ENCODE assay signal across 27 cellular contexts in the genomic region with DNA sequence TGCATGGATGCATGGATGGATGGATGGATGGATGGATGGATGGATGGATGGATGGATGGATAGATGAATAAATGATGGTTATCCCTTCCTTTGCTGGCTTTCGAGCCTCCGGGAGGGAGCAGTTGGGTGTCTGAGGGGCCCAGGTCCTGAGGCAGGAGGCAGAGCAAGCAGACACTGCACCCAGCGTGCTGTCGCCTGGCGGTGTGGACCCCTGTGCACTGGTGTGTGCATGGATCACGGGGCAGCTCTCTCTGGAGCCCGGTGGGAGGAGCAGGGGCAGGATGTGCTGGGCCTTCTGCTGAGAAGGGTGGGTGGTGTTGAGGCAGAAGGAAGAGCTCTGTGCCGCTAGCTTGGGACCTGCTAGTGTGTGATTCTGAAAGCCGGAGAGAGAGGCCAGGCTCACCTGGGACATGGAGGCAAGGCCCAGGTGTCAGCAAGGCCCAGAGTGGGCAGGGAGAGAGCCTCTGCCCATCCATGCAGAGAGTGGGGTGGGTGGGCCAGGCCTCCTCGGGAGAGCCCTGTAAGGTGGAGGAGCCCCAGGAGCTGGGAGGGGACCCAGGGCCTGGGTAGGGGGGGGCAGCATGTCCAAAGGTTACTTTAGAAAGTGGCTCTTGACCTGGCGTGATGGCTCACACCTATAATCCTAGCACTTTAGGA.
DNase-seq lines count a peak whose midpoint lies in the region; ATAC-seq and TF ChIP-seq lines count a peak whose summit lies in the region.
"Had no signal": no experiment of that assay in that cellular context is flagged by ENCODE, and none has a peak within 500 bp of the region (broad histone marks: within the 10 kb centered on the region; RNA-seq: fewer than 3 reads in every experiment).

No MANE protein-coding gene starts in this region.

- no peak overlapping the region for H2BK5ac ChIP-seq in neuronal stem cell (ENCODE audit: low read length)

- H3K4ac ChIP-seq in neuronal stem cell (ENCODE audit: low read length), result no peak overlapping the region

- DNase-seq in left ventricle myocardium superior (peak; percentile 13), left cardiac atrium (no peak), islet precursor cell (peak; percentile 27), neuronal stem cell (ENCODE audit: low spot score) (no peak), transverse colon (peak; percentile 1)
- no peak for DNase-seq in activated CD4-positive, CD25-positive, alpha-beta regulatory T cell (lab: John Stamatoyannopoulos, UW)
- DNase-seq: Caco-2; CD8-positive, alpha-beta T cell; Kasumi-1; NCI-H1092 treated with DMSO at 0.1 percent for 48 hours; NCI-H1436; NCI-H187; NCI-H2081 treated with DMSO at 0.1 percent for 48 hours; NCI-H2171 treated with DMSO at 0.1 percent for 48 hours; NCI-H345; NCI-H524 treated with DMSO at 0.1 percent for 48 hours; NCI-H774; PC-9; Right ventricle myocardium superior; RPMI8226 had no signal

- H2AK5ac ChIP-seq in neuronal stem cell (ENCODE audit: low read depth, low read length), result no peak overlapping the region

- TF ChIP-seq EP300 in transverse colon (IDR thresholded peaks at IDR 0.05; ENCODE audit: low read depth), result no peak

- no peak overlapping the region for H3K23ac ChIP-seq in neuronal stem cell (ENCODE audit: low read depth, low read length, poor library complexity)

- WGBS in neuronal stem cell (ENCODE audit: extremely low coverage in 2 of 2, insufficient read length in 2 of 2, insufficient replicate concordance in 1 of 2), 2 donors, result no CpG with 5 or more reads among the region's 11 CpGs
- 80 to 92% methylated on average over 2 to 11 of the region's 11 CpGs for WGBS in transverse colon (ENCODE audit: low coverage in 1 of 2), 2 donors

- H3K18ac ChIP-seq in neuronal stem cell (ENCODE audit: low read length), result no peak overlapping the region

- no peak overlapping the region for H2BK12ac ChIP-seq in neuronal stem cell (ENCODE audit: low read length)

- H3K4me3 ChIP-seq in neuronal stem cell (ENCODE audit: low read length in 2 of 2), result peak overlapping the region in 1 of 2 donors; percentile 22
- H3K4me3 ChIP-seq in transverse colon, result no peak overlapping the region
- H3K4me3 ChIP-seq: K562, PC-9, SJSA1 had no signal

- ATAC-seq in left ventricle myocardium superior (no peak), left cardiac atrium (no peak), GM18505 (IDR thresholded peaks at IDR 0.05; ENCODE audit: unreplicated experiment) (no peak), HG02840 (IDR thresholded peaks at IDR 0.05; ENCODE audit: low FRiP score, unreplicated experiment) (no peak)
- ATAC-seq: CD8-positive, alpha-beta T cell; HCT116; HepG2; K562 had no signal

- no peak overlapping the region for H3K27ac ChIP-seq in neuronal stem cell (replicated peaks; ENCODE audit: low read length)
- H3K27ac ChIP-seq in transverse colon, result no peak overlapping the region
- H3K27ac ChIP-seq: C4-2B, PC-9, SJSA1 had no signal

- H2BK15ac ChIP-seq in neuronal stem cell (ENCODE audit: low read length), result no peak overlapping the region

- H2AFZ ChIP-seq in neuronal stem cell (ENCODE audit: low read length), result no peak overlapping the region
- H2AFZ ChIP-seq: PC-9 had no signal

- no peak overlapping the region for H3K9ac ChIP-seq in neuronal stem cell (ENCODE audit: low read depth, low read length, poor library complexity)

- H3K79me1 ChIP-seq in neuronal stem cell (ENCODE audit: low read depth, low read length), result no peaks in the 10 kb centered on the region

- H3K4me2 ChIP-seq in neuronal stem cell (ENCODE audit: insufficient read depth, low read length, poor library complexity, severe bottlenecking), result no peak overlapping the region
- H3K4me2 ChIP-seq: PC-9 had no signal

- TF ChIP-seq POLR2A in transverse colon (IDR thresholded peaks at IDR 0.05) (no peak), GM18505 (IDR thresholded peaks at IDR 0.05; ENCODE audit: borderline replicate concordance, extremely low read depth, insufficient read depth, insufficient read length) (no peak)

- H3K36me3 ChIP-seq in neuronal stem cell (replicated peaks in 1 of 2; ENCODE audit: control insufficient read depth in 2 of 2, insufficient read depth in 2 of 2, low read length in 2 of 2) (no peaks in the 10 kb centered on the region), transverse colon (no peaks in the 10 kb centered on the region)
- H3K36me3 ChIP-seq: SJSA1 had no signal

- H4K91ac ChIP-seq in neuronal stem cell (ENCODE audit: low read depth, low read length, poor library complexity), result no peak overlapping the region

- intact Hi-C loops in left ventricle myocardium superior (cut with micrococcal nuclease), result no loop called here
- intact Hi-C loops in left cardiac atrium (cut with DNase I), result no loop called here
- intact Hi-C loops in transverse colon (cut with DNase I; ENCODE audit: low total_unique reads), result no loop called here

- TF ChIP-seq CTCF in transverse colon (IDR thresholded peaks at IDR 0.05), result no peak

- H3K27me3 ChIP-seq in neuronal stem cell (ENCODE audit: control insufficient read depth in 3 of 3, insufficient read depth in 3 of 3, low read depth in 1 of 3, low read length in 3 of 3), result peaks cover 0 to 2% (median 0%) of the 10 kb centered on the region in 3 experiments
- H3K27me3 ChIP-seq in transverse colon, result no peaks in the 10 kb centered on the region
- H3K27me3 ChIP-seq: SJSA1 had no signal

- H4K8ac ChIP-seq in neuronal stem cell (ENCODE audit: low read depth, low read length), result no peak overlapping the region

- H3K4me1 ChIP-seq in neuronal stem cell (ENCODE audit: control insufficient read depth in 2 of 2, insufficient read depth in 1 of 2, low read depth in 1 of 2, low read length in 2 of 2) (no peaks in the 10 kb centered on the region), transverse colon (no peaks in the 10 kb centered on the region)
- H3K4me1 ChIP-seq: Caco-2, SJSA1 had no signal

- H3K9me3 ChIP-seq in neuronal stem cell (replicated peaks in 1 of 2; ENCODE audit: control insufficient read depth in 2 of 2, insufficient read depth in 1 of 2, low read depth in 1 of 2, low read length in 2 of 2) (no peaks in the 10 kb centered on the region), transverse colon (no peaks in the 10 kb centered on the region)
- H3K9me3 ChIP-seq: Caco-2 had no signal

- peak overlapping the region; percentile 79 for H3K14ac ChIP-seq in neuronal stem cell (ENCODE audit: low read length)

- in situ Hi-C loops in transverse colon (cut with MboI; ENCODE audit: low pct_ligation_motif_present in 1 of 4, low pct_unique_long_range_greater_than_20kb in 1 of 4, low sequenced_read_pairs in 3 of 4), result no loop called here

- no peak overlapping the region for H2BK120ac ChIP-seq in neuronal stem cell (ENCODE audit: low read depth, low read length)

Comparison
In these comparisons a context has a peak if more than half of its experiments do, and no peak if none do; other contexts are left out.
1. DNase-seq: peak in left ventricle myocardium superior (single experiment), islet precursor cell (single experiment) and transverse colon (single experiment); none in left cardiac atrium (single experiment), neuronal stem cell (single experiment) and activated CD4-positive, CD25-positive, alpha-beta regulatory T cell (0 of 4).